In the genomic region with DNA sequence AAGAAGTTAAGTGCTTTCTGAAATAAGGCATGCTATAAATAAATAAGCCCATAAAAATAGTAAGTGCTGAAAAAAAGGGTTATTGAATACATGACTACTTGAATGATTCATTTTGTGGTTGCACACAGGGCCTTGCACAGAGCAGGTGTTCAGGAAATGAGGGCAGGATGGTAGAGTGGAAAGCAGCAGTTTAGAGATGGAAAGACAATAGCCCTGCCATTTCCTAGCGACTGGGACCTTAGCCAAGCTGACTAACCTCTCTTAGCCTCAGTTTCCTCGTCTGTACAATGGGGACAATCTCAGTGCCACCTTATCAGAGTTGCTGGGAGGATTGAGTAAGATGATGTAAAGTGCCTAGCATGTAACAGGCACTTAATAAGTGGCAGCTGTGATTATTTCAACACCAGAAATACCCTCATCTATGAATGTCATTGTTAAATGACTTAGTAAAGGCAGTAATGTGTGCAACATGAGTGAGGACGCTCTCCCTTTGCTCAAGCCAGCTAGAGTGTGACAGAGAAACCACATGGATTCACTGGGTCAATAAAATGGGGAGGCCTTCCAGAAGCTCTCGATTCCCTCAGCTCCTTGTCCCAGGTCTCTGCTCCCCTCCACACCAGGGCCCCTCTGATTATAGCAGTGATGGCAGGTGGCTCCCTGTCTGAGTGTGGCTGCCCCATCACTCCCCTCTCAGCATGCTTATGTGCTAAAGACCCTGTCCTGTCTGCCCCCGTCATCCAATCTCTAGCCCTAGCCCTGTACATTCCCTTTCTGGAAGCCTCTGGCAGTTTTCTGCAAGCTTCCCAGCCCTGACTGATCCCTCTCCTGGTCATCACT, we compare ENCODE assay signal across 8 cellular contexts. TPM values are rescaled to one million over a fixed set of nuclear protein-coding genes. Genes with fewer than 3 reads are reported as not detected.
DNase-seq lines count a peak whose midpoint lies in the region; ATAC-seq and TF ChIP-seq lines count a peak whose summit lies in the region.

No MANE protein-coding gene starts in this region.

- no peak overlapping the region for H3K4me3 ChIP-seq in kidney epithelial cell (ENCODE audit: low read depth, low read length)

- H3K4me1 Mint-ChIP-seq in activated T-helper 17 cell treated with anti-CD3 and anti-CD28 coated beads, Interleukin-2, amount 50 U/mL, for 72 hours = peaks cover 44% of the 10 kb centered on the region

- H3K36me3 Mint-ChIP-seq in activated T-helper 17 cell treated with anti-CD3 and anti-CD28 coated beads, Interleukin-2, amount 50 U/mL, for 72 hours (ENCODE audit: low read depth) = peaks cover 44% of the 10 kb centered on the region

- H3K4me3 Mint-ChIP-seq in activated T-helper 17 cell treated with anti-CD3 and anti-CD28 coated beads, Interleukin-2, amount 50 U/mL, for 72 hours = peak overlapping the region; percentile 89

- no peak for TF ChIP-seq CTCF in kidney epithelial cell (IDR thresholded peaks at IDR 0.05; ENCODE audit: insufficient read depth, low read length, poor library complexity, severe bottlenecking)

- no peaks in the 10 kb centered on the region for H3K36me3 ChIP-seq in kidney epithelial cell (ENCODE audit: control insufficient read depth, insufficient read depth, low read length)

- no peaks in the 10 kb centered on the region for H3K9me3 Mint-ChIP-seq in activated T-helper 17 cell treated with anti-CD3 and anti-CD28 coated beads, Interleukin-2, amount 50 U/mL, for 72 hours

- peak overlapping the region; percentile 97 for H3K27ac Mint-ChIP-seq in activated T-helper 17 cell treated with anti-CD3 and anti-CD28 coated beads, Interleukin-2, amount 50 U/mL, for 72 hours

- no peaks in the 10 kb centered on the region for H3K27me3 Mint-ChIP-seq in activated T-helper 17 cell treated with anti-CD3 and anti-CD28 coated beads, Interleukin-2, amount 50 U/mL, for 72 hours

- ATAC-seq in GM19043 (IDR thresholded peaks at IDR 0.05; ENCODE audit: low read depth, unreplicated experiment) = peak; percentile 65
- peak; percentile 56 for ATAC-seq in HG03135 (IDR thresholded peaks at IDR 0.05; ENCODE audit: unreplicated experiment)
- peak; percentile 67 for ATAC-seq in activated T-helper 17 cell treated with anti-CD3 and anti-CD28 coated beads, Interleukin-2, amount 50 U/mL, for 72 hours (replicated peaks)

- H3K27me3 ChIP-seq in kidney epithelial cell (ENCODE audit: control insufficient read depth, insufficient read depth, low read length) = peaks cover 2% of the 10 kb centered on the region

- DNase-seq in AML-193 (lab: John Stamatoyannopoulos, UW) = peak; percentile 44 to 59
- DNase-seq in NOMO-1 treated with DMSO at 0.1 percent for 48 hours (lab: John Stamatoyannopoulos, UW; ENCODE audit: unreplicated experiment) = peak; percentile 98
- DNase-seq in kidney epithelial cell (ENCODE audit: low read depth) = peak; percentile 86
- DNase-seq in NCI-H2171 (lab: John Stamatoyannopoulos, UW) = no peak
- DNase-seq in COLO829 (ENCODE audit: low spot score) = no peak

RNA-seq across cellular contexts. Expression of gene PHF19, which starts 16.0 kb away (rescaled TPM):
- 100 to 1,000 TPM; 236 to 258 TPM for total RNA-seq in activated T-helper 17 cell treated with anti-CD3 and anti-CD28 coated beads, Interleukin-2, amount 50 U/mL, for 72 hours
- 14.9 and 18.5 TPM in 2 replicates for total RNA-seq in kidney epithelial cell

RNA-seq across cellular contexts. Expression of gene TRAF1, which starts 33.6 kb away (rescaled TPM):
- total RNA-seq in activated T-helper 17 cell treated with anti-CD3 and anti-CD28 coated beads, Interleukin-2, amount 50 U/mL, for 72 hours = 100 to 1,000 TPM in 1 of 2 donors, 10 to 100 TPM in 1; 71.4 to 164 TPM
- 7.5 and 13.2 TPM in 2 replicates for total RNA-seq in kidney epithelial cell

RNA-seq across cellular contexts. Expression of gene PSMD5, which starts 50.2 kb away (rescaled TPM):
- 10 to 100 TPM; 60.2 to 62.8 TPM for total RNA-seq in activated T-helper 17 cell treated with anti-CD3 and anti-CD28 coated beads, Interleukin-2, amount 50 U/mL, for 72 hours
- 39.6 and 44.4 TPM in 2 replicates for total RNA-seq in kidney epithelial cell

Comparison
In these comparisons a context has a peak if more than half of its experiments do, and no peak if none do; other contexts are left out.
1. DNase-seq: peak in AML-193 (2 of 2), NOMO-1 treated with DMSO at 0.1 percent for 48 hours (single experiment) and kidney epithelial cell (single experiment); none in NCI-H2171 (single experiment) and COLO829 (single experiment).
2. RNA of gene PHF19, which starts 16.0 kb away (total RNA-seq): 236 to 258 TPM in activated T-helper 17 cell treated with anti-CD3 and anti-CD28 coated beads, Interleukin-2, amount 50 U/mL, for 72 hours; 14.9 to 18.5 TPM in kidney epithelial cell; every median in the first group is over 10 times any median in the second.
3. Peak in every context shown above with its lines, with median percentiles within 50 percentile points of each other: ATAC-seq.